Comparison of ENCODE assay signal across 9 cellular contexts in genomic region chr12:120720234-120720968, GRCh38. TPM values are rescaled to one million over a fixed set of nuclear protein-coding genes. Genes with fewer than 3 reads are reported as not detected.
A peak's percentile ranks its signal among the peaks of the same experiment; 100 is the strongest.
DNase-seq lines count a peak whose midpoint lies in the region; ATAC-seq and TF ChIP-seq lines count a peak whose summit lies in the region.
"Had no signal": no experiment of that assay in that cellular context is flagged by ENCODE, and none has a peak within 500 bp of the region (broad histone marks: within the 10 kb centered on the region; RNA-seq: fewer than 3 reads in every experiment).

No MANE protein-coding gene starts in this region.

- no peak for TF ChIP-seq CTCF in hepatocyte (IDR thresholded peaks at IDR 0.05; ENCODE audit: poor library complexity)
- no peak for TF ChIP-seq CTCF in testis (IDR thresholded peaks at IDR 0.05)

- no peaks in the 10 kb centered on the region for H3K27me3 ChIP-seq in hepatocyte
- H3K27me3 ChIP-seq in testis = no peaks in the 10 kb centered on the region

- ATAC-seq in GM18517 (IDR thresholded peaks at IDR 0.05; ENCODE audit: unreplicated experiment) (no peak), HG03442 (IDR thresholded peaks at IDR 0.05; ENCODE audit: unreplicated experiment) (no peak)

- 76% methylated on average over 7 of the region's 7 CpGs for WGBS in hepatocyte (ENCODE audit: low lambda C conversion rate, missing lambda C conversion rate)
- WGBS in testis, 2 donors = 72 to 77% methylated on average over 7 of the region's 7 CpGs

- TF ChIP-seq POLR2A in testis (IDR thresholded peaks at IDR 0.05) = no peak

- H3K36me3 ChIP-seq in hepatocyte (replicated peaks; ENCODE audit: insufficient read depth, low read depth) (no peaks in the 10 kb centered on the region), testis (ENCODE audit: low read depth, missing control alignments) (no peaks in the 10 kb centered on the region)

- H3K4me3 ChIP-seq in hepatocyte (no peak overlapping the region), testis (no peak overlapping the region)

- no peaks in the 10 kb centered on the region for H3K9me2 ChIP-seq in hepatocyte (replicated peaks; ENCODE audit: insufficient read depth)

- peak overlapping the region; percentile 10 for H3K4me2 ChIP-seq in hepatocyte

- DNase-seq in NCI-H82 (lab: John Stamatoyannopoulos, UW) (peak; percentile 47), NCI-H82 treated with DMSO at 0.1 percent for 48 hours (lab: John Stamatoyannopoulos, UW; ENCODE audit: unreplicated experiment) (no peak), astrocyte of the hippocampus (ENCODE audit: low read depth, low spot score) (peak; percentile 62), hepatocyte (ENCODE audit: low spot score) (peak; percentile 57), substantia nigra (lab: John Stamatoyannopoulos, UW) (peak in 34 of 49 donors; percentile 9 to 76 (median 40)), testis (no peak)
- DNase-seq: NCI-H1105 treated with DMSO at 0.1 percent for 48 hours had no signal

- no peaks in the 10 kb centered on the region for H4K20me1 ChIP-seq in hepatocyte (ENCODE audit: insufficient read depth, poor library complexity, severe bottlenecking)

- peak overlapping the region; percentile 85 for H3K27ac ChIP-seq in hepatocyte
- H3K27ac ChIP-seq in substantia nigra (ENCODE audit: low read depth, low read length, poor library complexity, severe bottlenecking) = peak overlapping the region; percentile 31
- peak overlapping the region in 1 of 2 donors; percentile 52 for H3K27ac ChIP-seq in testis

- peaks cover 26% of the 10 kb centered on the region for H3K4me1 ChIP-seq in hepatocyte (ENCODE audit: insufficient read depth)
- H3K4me1 ChIP-seq in testis = peaks cover 6% of the 10 kb centered on the region

- peaks cover 34% of the 10 kb centered on the region for H3K79me2 ChIP-seq in hepatocyte

- intact Hi-C loops in testis (cut with DNase I; ENCODE audit: low total_unique reads) = no loop called here

- H2AFZ ChIP-seq in hepatocyte = no peak overlapping the region

- H3K9me3 ChIP-seq in hepatocyte (ENCODE audit: low read depth) = no peaks in the 10 kb centered on the region
- no peaks in the 10 kb centered on the region for H3K9me3 ChIP-seq in testis

RNA-seq across cellular contexts. Expression of gene ACADS, which starts 5.2 kb away (rescaled TPM):
- 53.5 and 59.6 TPM in 2 replicates for total RNA-seq in hepatocyte
- polyA plus RNA-seq in hepatocyte = 58.0 and 66.8 TPM in 2 replicates
- 10 to 100 TPM; 28.3 to 30.2 TPM for total RNA-seq in testis
- 43.9 TPM for polyA plus RNA-seq in testis (ENCODE audit: insufficient read depth, low read depth, low replicate concordance)

RNA-seq across cellular contexts. Expression of gene UNC119B, which starts 10.1 kb away (rescaled TPM):
- 24.7 and 26.0 TPM in 2 replicates for total RNA-seq in hepatocyte
- 5.2 and 10.9 TPM in 2 replicates for polyA plus RNA-seq in hepatocyte
- total RNA-seq in testis = 10 to 100 TPM; 43.3 to 45.2 TPM
- 42.2 TPM for polyA plus RNA-seq in testis (ENCODE audit: insufficient read depth, low read depth, low replicate concordance)

RNA-seq across cellular contexts. Expression of gene MLEC, which starts 33.5 kb away (rescaled TPM):
- total RNA-seq in hepatocyte (132 and 135 TPM in 2 replicates), testis (100 to 1,000 TPM in 1 of 2 donors, 10 to 100 TPM in 1; 93.2 to 104 TPM)
- polyA plus RNA-seq in hepatocyte (210 and 227 TPM in 2 replicates), testis (ENCODE audit: insufficient read depth, low read depth, low replicate concordance) (130 TPM)

Comparison
In these comparisons a context has a peak if more than half of its experiments do, and no peak if none do; other contexts are left out.
1. DNase-seq: peak in NCI-H82 (single experiment), astrocyte of the hippocampus (single experiment), hepatocyte (single experiment) and substantia nigra (34 of 49); none in NCI-H82 treated with DMSO at 0.1 percent for 48 hours (single experiment) and testis (single experiment).